ENCODE assay signal across 1 cellular context in the genomic region with DNA sequence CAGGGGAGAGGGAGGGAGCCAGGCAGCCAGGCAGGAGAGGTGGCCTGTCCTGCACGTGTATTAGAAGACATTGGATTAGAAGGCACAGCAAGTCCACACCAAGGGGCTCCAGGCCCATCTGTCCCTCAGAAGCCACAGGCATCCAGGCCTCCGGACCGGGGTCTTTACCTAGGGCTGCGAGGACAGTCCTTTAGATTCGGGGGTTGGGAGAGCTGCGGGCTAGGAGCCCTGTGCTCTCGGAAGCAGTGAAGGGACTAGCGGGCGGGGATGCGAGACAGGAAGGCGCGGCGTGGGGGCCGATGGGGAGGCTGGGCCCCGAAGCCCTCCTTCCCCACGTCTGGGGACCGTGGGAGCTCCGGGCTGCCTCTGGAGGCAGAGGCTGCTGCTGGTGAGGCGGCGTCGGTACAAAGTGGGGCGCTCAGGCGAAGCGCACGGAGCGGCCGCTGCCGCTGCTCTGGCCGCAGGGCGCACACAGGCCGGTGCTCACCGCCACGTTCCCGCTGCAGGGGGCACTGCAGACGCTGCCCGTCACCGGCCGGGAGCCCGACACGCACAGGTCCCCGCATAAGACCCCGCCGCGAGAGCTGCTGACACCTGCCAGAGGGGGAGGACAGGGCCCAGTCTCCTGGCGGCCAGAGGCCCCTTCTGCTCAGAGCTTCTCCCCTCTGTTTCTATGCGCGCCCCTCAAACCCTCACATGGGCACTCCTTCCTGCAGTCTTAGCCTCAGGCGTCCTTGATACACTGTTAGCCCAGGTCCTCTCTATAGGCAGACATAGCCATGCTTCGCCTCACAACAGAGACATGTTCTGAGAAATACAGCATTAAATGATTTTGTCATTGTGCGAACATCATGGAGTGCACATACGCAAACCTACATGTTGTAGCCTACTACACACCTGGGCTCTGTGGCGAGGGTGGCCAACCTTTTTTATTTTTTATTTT.
TF ChIP-seq lines count a peak whose summit lies in the region.

No MANE protein-coding gene starts in this region.

TF ChIP-seq in K562, 482 proteins besides CTCF, POLR2A, EP300 and RAD21:
- TF ChIP-seq NFXL1 (CRISPR knock-in tag; IDR thresholded peaks at IDR 0.05): no peak
- TF ChIP-seq, protein P1, sequence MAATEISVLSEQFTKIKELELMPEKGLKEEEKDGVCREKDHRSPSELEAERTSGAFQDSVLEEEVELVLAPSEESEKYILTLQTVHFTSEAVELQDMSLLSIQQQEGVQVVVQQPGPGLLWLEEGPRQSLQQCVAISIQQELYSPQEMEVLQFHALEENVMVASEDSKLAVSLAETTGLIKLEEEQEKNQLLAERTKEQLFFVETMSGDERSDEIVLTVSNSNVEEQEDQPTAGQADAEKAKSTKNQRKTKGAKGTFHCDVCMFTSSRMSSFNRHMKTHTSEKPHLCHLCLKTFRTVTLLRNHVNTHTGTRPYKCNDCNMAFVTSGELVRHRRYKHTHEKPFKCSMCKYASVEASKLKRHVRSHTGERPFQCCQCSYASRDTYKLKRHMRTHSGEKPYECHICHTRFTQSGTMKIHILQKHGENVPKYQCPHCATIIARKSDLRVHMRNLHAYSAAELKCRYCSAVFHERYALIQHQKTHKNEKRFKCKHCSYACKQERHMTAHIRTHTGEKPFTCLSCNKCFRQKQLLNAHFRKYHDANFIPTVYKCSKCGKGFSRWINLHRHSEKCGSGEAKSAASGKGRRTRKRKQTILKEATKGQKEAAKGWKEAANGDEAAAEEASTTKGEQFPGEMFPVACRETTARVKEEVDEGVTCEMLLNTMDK (IDR thresholded peaks at IDR 0.05; ENCODE audit: borderline replicate concordance, insufficient read depth, low read depth, low read length, poor library complexity, severe bottlenecking): peak; percentile 32
- TF ChIP-seq DACH1 (IDR thresholded peaks at IDR 0.05; ENCODE audit: partially characterized antibody): no peak
- TF ChIP-seq KAT7 (CRISPR knock-in tag; IDR thresholded peaks at IDR 0.05; ENCODE audit: borderline replicate concordance): no peak
- no peak for TF ChIP-seq NRF1 (conservative IDR thresholded peaks at IDR 0.05 in 1 of 2, IDR thresholded peaks at IDR 0.05 in 1 of 2)
- TF ChIP-seq, protein P2, sequence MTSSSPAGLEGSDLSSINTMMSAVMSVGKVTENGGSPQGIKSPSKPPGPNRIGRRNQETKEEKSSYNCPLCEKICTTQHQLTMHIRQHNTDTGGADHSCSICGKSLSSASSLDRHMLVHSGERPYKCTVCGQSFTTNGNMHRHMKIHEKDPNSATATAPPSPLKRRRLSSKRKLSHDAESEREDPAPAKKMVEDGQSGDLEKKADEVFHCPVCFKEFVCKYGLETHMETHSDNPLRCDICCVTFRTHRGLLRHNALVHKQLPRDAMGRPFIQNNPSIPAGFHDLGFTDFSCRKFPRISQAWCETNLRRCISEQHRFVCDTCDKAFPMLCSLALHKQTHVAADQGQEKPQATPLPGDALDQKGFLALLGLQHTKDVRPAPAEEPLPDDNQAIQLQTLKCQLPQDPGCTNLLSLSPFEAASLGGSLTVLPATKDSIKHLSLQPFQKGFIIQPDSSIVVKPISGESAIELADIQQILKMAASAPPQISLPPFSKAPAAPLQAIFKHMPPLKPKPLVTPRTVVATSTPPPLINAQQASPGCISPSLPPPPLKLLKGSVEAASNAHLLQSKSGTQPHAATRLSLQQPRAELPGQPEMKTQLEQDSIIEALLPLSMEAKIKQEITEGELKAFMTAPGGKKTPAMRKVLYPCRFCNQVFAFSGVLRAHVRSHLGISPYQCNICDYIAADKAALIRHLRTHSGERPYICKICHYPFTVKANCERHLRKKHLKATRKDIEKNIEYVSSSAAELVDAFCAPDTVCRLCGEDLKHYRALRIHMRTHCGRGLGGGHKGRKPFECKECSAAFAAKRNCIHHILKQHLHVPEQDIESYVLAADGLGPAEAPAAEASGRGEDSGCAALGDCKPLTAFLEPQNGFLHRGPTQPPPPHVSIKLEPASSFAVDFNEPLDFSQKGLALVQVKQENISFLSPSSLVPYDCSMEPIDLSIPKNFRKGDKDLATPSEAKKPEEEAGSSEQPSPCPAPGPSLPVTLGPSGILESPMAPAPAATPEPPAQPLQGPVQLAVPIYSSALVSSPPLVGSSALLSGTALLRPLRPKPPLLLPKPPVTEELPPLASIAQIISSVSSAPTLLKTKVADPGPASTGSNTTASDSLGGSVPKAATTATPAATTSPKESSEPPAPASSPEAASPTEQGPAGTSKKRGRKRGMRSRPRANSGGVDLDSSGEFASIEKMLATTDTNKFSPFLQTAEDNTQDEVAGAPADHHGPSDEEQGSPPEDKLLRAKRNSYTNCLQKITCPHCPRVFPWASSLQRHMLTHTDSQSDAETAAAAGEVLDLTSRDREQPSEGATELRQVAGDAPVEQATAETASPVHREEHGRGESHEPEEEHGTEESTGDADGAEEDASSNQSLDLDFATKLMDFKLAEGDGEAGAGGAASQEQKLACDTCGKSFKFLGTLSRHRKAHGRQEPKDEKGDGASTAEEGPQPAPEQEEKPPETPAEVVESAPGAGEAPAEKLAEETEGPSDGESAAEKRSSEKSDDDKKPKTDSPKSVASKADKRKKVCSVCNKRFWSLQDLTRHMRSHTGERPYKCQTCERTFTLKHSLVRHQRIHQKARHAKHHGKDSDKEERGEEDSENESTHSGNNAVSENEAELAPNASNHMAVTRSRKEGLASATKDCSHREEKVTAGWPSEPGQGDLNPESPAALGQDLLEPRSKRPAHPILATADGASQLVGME (CRISPR knock-in tag; IDR thresholded peaks at IDR 0.05): no peak
- TF ChIP-seq HDAC8 (tag; IDR thresholded peaks at IDR 0.05): no peak
TF ChIP-seq in K562: peak in this region for 1.
